ENCODE assay signal across 26 cellular contexts in genomic region chr12:89363084-89363483, GRCh38. TPM values are rescaled to one million over a fixed set of nuclear protein-coding genes. Genes with fewer than 3 reads are reported as not detected.
DNase-seq lines count a peak whose midpoint lies in the region; ATAC-seq, FAIRE-seq and TF ChIP-seq lines count a peak whose summit lies in the region.
"Had no signal": no experiment of that assay in that cellular context is flagged by ENCODE, and none has a peak within 500 bp of the region (broad histone marks: within the 10 kb centered on the region; RNA-seq: fewer than 3 reads in every experiment).

No MANE protein-coding gene starts in this region.

- intact Hi-C loops in Right ventricle myocardium inferior (cut with DNase I) = no loop called here
- intact Hi-C loops in cardiac septum (cut with DNase I) = no loop called here
- intact Hi-C loops in kidney (cut with DNase I) = no loop called here

- no peak overlapping the region for H3K9ac ChIP-seq in kidney (ENCODE audit: low read length in 2 of 2)

- H3K9me3 Mint-ChIP-seq in type B pancreatic cell = peaks cover 5% of the 10 kb centered on the region
- H3K9me3 Mint-ChIP-seq: activated CD4-positive, alpha-beta T cell treated with anti-CD3 and anti-CD28 coated beads, Interleukin-2, amount 10 ng/mL, durations not matched to agents 7 days and 5 days; GM23338; stimulated activated memory B cell treated with anti-CD40 and anti-IgM and Interleukin-4, amounts not matched to agents 10 μg/mL and 1 μg/mL and 100 μg/mL, for 72 hours had no signal

- TF ChIP-seq CTCF in kidney (IDR thresholded peaks at IDR 0.05; ENCODE audit: borderline replicate concordance, extremely low read depth, insufficient read depth) (no peak), type B pancreatic cell (conservative IDR thresholded peaks at IDR 0.05) (no peak)

- H3K9me3 ChIP-seq in kidney (ENCODE audit: control insufficient read depth in 1 of 2, low read length in 2 of 2) = no peaks in the 10 kb centered on the region
- H3K9me3 ChIP-seq: BLaER1 treated with 17β-estradiol and CSF1 and Interleukin-3, amounts not matched to agents 10 nM and 100 nM; Caco-2; psoas muscle had no signal

- peak overlapping the region; percentile 52 for H3K27ac Mint-ChIP-seq in type B pancreatic cell
- H3K27ac Mint-ChIP-seq: activated CD4-positive, alpha-beta T cell treated with anti-CD3 and anti-CD28 coated beads, Interleukin-2, amount 10 ng/mL, durations not matched to agents 7 days and 5 days; GM23338; stimulated activated memory B cell treated with anti-CD40 and anti-IgM and Interleukin-4, amounts not matched to agents 10 μg/mL and 1 μg/mL and 100 μg/mL, for 72 hours had no signal

- H3K4me3 ChIP-seq in kidney (ENCODE audit: low read length in 2 of 2) = no peak overlapping the region
- H3K4me3 ChIP-seq: BLaER1 treated with 17β-estradiol and CSF1 and Interleukin-3, amounts not matched to agents 10 nM and 100 nM; coronary artery; GM23338; psoas muscle had no signal

- no peaks in the 10 kb centered on the region for H3K36me3 ChIP-seq in kidney (ENCODE audit: control insufficient read depth in 1 of 2, insufficient read depth in 2 of 2, low read length in 2 of 2)

- ATAC-seq in Right ventricle myocardium inferior = peak; percentile 54
- ATAC-seq in esophagus mucosa = peak; percentile 89
- ATAC-seq: GM23338; psoas muscle; SK-N-SH treated with all-trans-retinoic acid at 6 μM for 48 hours; stimulated activated memory B cell treated with anti-CD40 and anti-IgM and Interleukin-4, amounts not matched to agents 10 μg/mL and 1 μg/mL and 100 μg/mL, for 72 hours had no signal

- peak overlapping the region; percentile 10 to 54 for H3K27ac ChIP-seq in kidney (ENCODE audit: low read depth in 2 of 2, low read length in 2 of 2)
- H3K27ac ChIP-seq: BLaER1 treated with 17β-estradiol and CSF1 and Interleukin-3, amounts not matched to agents 10 nM and 100 nM; coronary artery; psoas muscle had no signal

- peaks cover 26% of the 10 kb centered on the region for H3K36me3 Mint-ChIP-seq in type B pancreatic cell
- H3K36me3 Mint-ChIP-seq: stimulated activated memory B cell treated with anti-CD40 and anti-IgM and Interleukin-4, amounts not matched to agents 10 μg/mL and 1 μg/mL and 100 μg/mL, for 72 hours had no signal

- no peak overlapping the region for H3K4me3 Mint-ChIP-seq in type B pancreatic cell
- H3K4me3 Mint-ChIP-seq: activated CD4-positive, alpha-beta T cell treated with anti-CD3 and anti-CD28 coated beads, Interleukin-2, amount 10 ng/mL, durations not matched to agents 7 days and 5 days; GM23338; stimulated activated memory B cell treated with anti-CD40 and anti-IgM and Interleukin-4, amounts not matched to agents 10 μg/mL and 1 μg/mL and 100 μg/mL, for 72 hours had no signal

- no peaks in the 10 kb centered on the region for H3K27me3 Mint-ChIP-seq in type B pancreatic cell
- H3K27me3 Mint-ChIP-seq: stimulated activated memory B cell treated with anti-CD40 and anti-IgM and Interleukin-4, amounts not matched to agents 10 μg/mL and 1 μg/mL and 100 μg/mL, for 72 hours had no signal

- no peak for FAIRE-seq in kidney (lab: Jason Lieb, UNC)

- peaks cover 2 to 7% of the 10 kb centered on the region in 2 donors for H3K4me1 ChIP-seq in kidney (ENCODE audit: control insufficient read depth in 1 of 2, insufficient read depth in 1 of 2, low read depth in 1 of 2, low read length in 2 of 2)

- peaks cover 19% of the 10 kb centered on the region for H3K4me1 Mint-ChIP-seq in type B pancreatic cell (ENCODE audit: unreplicated experiment)
- H3K4me1 Mint-ChIP-seq: stimulated activated memory B cell treated with anti-CD40 and anti-IgM and Interleukin-4, amounts not matched to agents 10 μg/mL and 1 μg/mL and 100 μg/mL, for 72 hours had no signal

- no peak for DNase-seq in Right ventricle myocardium inferior (ENCODE audit: missing footprints)
- DNase-seq in cardiac septum (ENCODE audit: low spot score) = no peak
- DNase-seq in kidney = no peak
- DNase-seq in type B pancreatic cell (ENCODE audit: extremely low spot score, unreplicated experiment) = no peak
- DNase-seq in NAMALWA (ENCODE audit: low spot score) = no peak
- no peak for DNase-seq in A172 (ENCODE audit: low spot score)
- DNase-seq in NCI-H2227 (lab: John Stamatoyannopoulos, UW; ENCODE audit: unreplicated experiment) = no peak
- DNase-seq: activated CD4-positive, alpha-beta T cell treated with anti-CD3 and anti-CD28 coated beads, Interleukin-2, amount 10 ng/mL, durations not matched to agents 7 days and 5 days; Caco-2; DMS79 treated with DMSO at 0.1 percent for 48 hours; KG1; kidney glomerular epithelial cell; mammary epithelial cell; MV-4-11; NCI-H1930; NCI-H226; NCI-H748 treated with DMSO at 0.1 percent for 48 hours; psoas muscle; RPMI8226; stimulated activated CD4-positive, alpha-beta T cell treated with anti-CD3 and anti-CD28 coated beads, Interleukin-2, amount 100 ng/mL, for 48 hours had no signal

RNA-seq across cellular contexts. Expression of gene DUSP6, which starts 10.8 kb away (rescaled TPM):
- total RNA-seq in Right ventricle myocardium inferior (25.0 TPM), cardiac septum (28.9 TPM), esophagus mucosa (15.0 TPM), kidney (91.8 TPM), type B pancreatic cell (ENCODE audit: low replicate concordance) (43.0 TPM in 2 replicates)
- 35.3 TPM for polyA plus RNA-seq in kidney (ENCODE audit: insufficient read depth, low read depth, low replicate concordance)
- total RNA-seq in A172 (2014; rRNA removed; shearing (Covaris generic)) = 8.1 and 9.4 TPM in 2 replicates
